Comparison of ENCODE assay signal across 20 cellular contexts in genomic region chr4:127196656-127197352, GRCh38.
DNase-seq lines count a peak whose midpoint lies in the region; ATAC-seq and TF ChIP-seq lines count a peak whose summit lies in the region.
"Had no signal": no experiment of that assay in that cellular context is flagged by ENCODE, and none has a peak within 500 bp of the region (broad histone marks: within the 10 kb centered on the region; RNA-seq: fewer than 3 reads in every experiment).

No MANE protein-coding gene starts in this region.

- in situ Hi-C loops in mammary epithelial cell (cut with MboI; ENCODE audit: low sequenced_read_pairs in 2 of 2) = loop anchor here in 1 of 2 donors (10.0 kb wide), 1 partner anchor 198 kb away; no protein-coding TSS in a partner anchor

- no peak overlapping the region for H3K4me2 ChIP-seq in mammary epithelial cell (ENCODE audit: insufficient read depth, low read depth, low read length)
- H3K4me2 ChIP-seq: BLaER1 treated with 17β-estradiol and CSF1 and Interleukin-3, amounts not matched to agents 10 nM and 100 nM had no signal

- no peak overlapping the region for H3K4me3 ChIP-seq in SJCRH30
- H3K4me3 ChIP-seq in heart left ventricle = no peak overlapping the region
- no peak overlapping the region for H3K4me3 ChIP-seq in thyroid gland (replicated peaks in 1 of 3)
- H3K4me3 ChIP-seq in mammary epithelial cell (replicated peaks in 1 of 3; ENCODE audit: insufficient read depth in 1 of 3, low read depth in 2 of 3, low read length in 3 of 3) = no peak overlapping the region
- H3K4me3 ChIP-seq: BLaER1 treated with 17β-estradiol and CSF1 and Interleukin-3, amounts not matched to agents 10 nM and 100 nM; GM12878 had no signal

- no peak overlapping the region for H2AFZ ChIP-seq in mammary epithelial cell (ENCODE audit: low read depth, low read length)

- no peak overlapping the region for H3K9ac ChIP-seq in mammary epithelial cell (ENCODE audit: insufficient read depth, low read length)
- H3K9ac ChIP-seq: BLaER1 treated with 17β-estradiol and CSF1 and Interleukin-3, amounts not matched to agents 10 nM and 100 nM had no signal

- TF ChIP-seq CTCF in heart left ventricle (IDR thresholded peaks at IDR 0.05) = no peak
- no peak for TF ChIP-seq CTCF in thyroid gland (IDR thresholded peaks at IDR 0.05)
- TF ChIP-seq CTCF in mammary epithelial cell (conservative IDR thresholded peaks at IDR 0.05 in 1 of 2, IDR thresholded peaks at IDR 0.05 in 1 of 2; ENCODE audit: extremely low read depth in 1 of 2, insufficient read depth in 1 of 2, low read depth in 1 of 2, low read length in 2 of 2) = no peak

- no peaks in the 10 kb centered on the region for H3K79me2 ChIP-seq in mammary epithelial cell (ENCODE audit: insufficient read depth, low read length)

- intact Hi-C loops in heart left ventricle (cut with DNase I) = loop anchor here in 1 of 10 donors (5.0 kb wide), 1 partner anchor 340 kb away; no protein-coding TSS in a partner anchor
- intact Hi-C loops in thyroid gland (cut with DNase I) = no loop called here
- intact Hi-C loops in mammary epithelial cell (cut with micrococcal nuclease) = no loop called here

- dilution Hi-C loops in mammary epithelial cell (cut with HindIII; ENCODE audit: low sequenced_read_pairs) = no loop called here

- TF ChIP-seq POLR2A in heart left ventricle (IDR thresholded peaks at IDR 0.05) = no peak
- TF ChIP-seq POLR2A in thyroid gland (IDR thresholded peaks at IDR 0.05) = no peak

- H3K36me3 ChIP-seq in SJCRH30 = no peaks in the 10 kb centered on the region
- H3K36me3 ChIP-seq in heart left ventricle = no peaks in the 10 kb centered on the region
- H3K36me3 ChIP-seq in thyroid gland = no peaks in the 10 kb centered on the region
- H3K36me3 ChIP-seq in mammary epithelial cell (ENCODE audit: insufficient read depth, low read length) = no peaks in the 10 kb centered on the region
- H3K36me3 ChIP-seq: BLaER1 treated with 17β-estradiol and CSF1 and Interleukin-3, amounts not matched to agents 10 nM and 100 nM had no signal

- ATAC-seq in heart left ventricle (peak; percentile 87 to 99 (median 97)), GM18511 (IDR thresholded peaks at IDR 0.05; ENCODE audit: unreplicated experiment) (no peak)
- ATAC-seq: CD8-positive, alpha-beta T cell; GM12878; HCT116; HepG2 had no signal

- BruUV-seq in mammary epithelial cell (replicated peaks; lab: Mats Ljungman, UMichigan) = no TSS peak

- H3K27me3 ChIP-seq in SJCRH30 (0 out of 2 replicates have a peak, but pooled peaks cover 5% of the 10 kb centered on the region), heart left ventricle (no peaks in the 10 kb centered on the region), thyroid gland (no peaks in the 10 kb centered on the region), mammary epithelial cell (ENCODE audit: insufficient read depth, low read length) (no peaks in the 10 kb centered on the region)
- H3K27me3 ChIP-seq: BLaER1 treated with 17β-estradiol and CSF1 and Interleukin-3, amounts not matched to agents 10 nM and 100 nM had no signal

- WGBS in heart left ventricle, 4 donors = 24 to 58% (median 31%) methylated on average over 7 of the region's 7 CpGs
- 43 to 47% methylated on average over 7 of the region's 7 CpGs for WGBS in thyroid gland, 2 donors
- 33% methylated on average over 4 of the region's 7 CpGs for WGBS in mammary epithelial cell (ENCODE audit: low coverage, missing lambda C conversion rate)

- H3K9me3 ChIP-seq in SJCRH30 (replicated peaks) = no peaks in the 10 kb centered on the region
- H3K9me3 ChIP-seq in heart left ventricle = peaks cover 0 to 16% (median 2%) of the 10 kb centered on the region in 12 donors
- no peaks in the 10 kb centered on the region for H3K9me3 ChIP-seq in thyroid gland
- no peaks in the 10 kb centered on the region for H3K9me3 ChIP-seq in mammary epithelial cell (replicated peaks; ENCODE audit: insufficient read depth, low read length)
- H3K9me3 ChIP-seq: BLaER1 treated with 17β-estradiol and CSF1 and Interleukin-3, amounts not matched to agents 10 nM and 100 nM had no signal

- no peaks in the 10 kb centered on the region for H3K4me1 ChIP-seq in SJCRH30
- H3K4me1 ChIP-seq in heart left ventricle = no peaks in the 10 kb centered on the region
- no peaks in the 10 kb centered on the region for H3K4me1 ChIP-seq in thyroid gland
- H3K4me1 ChIP-seq in mammary epithelial cell (ENCODE audit: insufficient read depth, low read length) = no peaks in the 10 kb centered on the region
- H3K4me1 ChIP-seq: BLaER1 treated with 17β-estradiol and CSF1 and Interleukin-3, amounts not matched to agents 10 nM and 100 nM had no signal

- H4K20me1 ChIP-seq in mammary epithelial cell (ENCODE audit: insufficient read depth, low read length) = no peaks in the 10 kb centered on the region
- H4K20me1 ChIP-seq: BLaER1 treated with 17β-estradiol and CSF1 and Interleukin-3, amounts not matched to agents 10 nM and 100 nM had no signal

- peak; percentile 30 to 41 for DNase-seq in SJCRH30
- peak; percentile 25 to 49 (median 40) for DNase-seq in heart left ventricle
- DNase-seq in medulla oblongata (ENCODE audit: extremely low spot score) = peak; percentile 55
- peak; percentile 8 to 47 for DNase-seq in thyroid gland
- no peak for DNase-seq in NCI-H2029 (lab: John Stamatoyannopoulos, UW)
- DNase-seq in mammary epithelial cell = no peak
- DNase-seq: CD8-positive, alpha-beta T cell; DMS53; EL; KG1; MV-4-11; NCI-H187; NCI-H226; NCI-H524 treated with DMSO at 0.1 percent for 48 hours; SIG-M5 had no signal

- CTCF ChIA-PET in mammary epithelial cell (lab: Charles Lee; ENCODE audit: low non-redundant PET) = no interaction called here

- H3K27ac ChIP-seq in SJCRH30 (no peak overlapping the region), heart left ventricle (no peak overlapping the region), thyroid gland (no peak overlapping the region), mammary epithelial cell (ENCODE audit: insufficient read depth, low read depth, low read length) (no peak overlapping the region)
- H3K27ac ChIP-seq: BLaER1 treated with 17β-estradiol and CSF1 and Interleukin-3, amounts not matched to agents 10 nM and 100 nM had no signal

Comparison
In these comparisons a context has a peak if more than half of its experiments do, and no peak if none do; other contexts are left out.
1. DNase-seq: peak in SJCRH30 (2 of 2), heart left ventricle (5 of 5), medulla oblongata (single experiment) and thyroid gland (2 of 2); none in NCI-H2029 (single experiment) and mammary epithelial cell (single experiment).